In the genomic region with DNA sequence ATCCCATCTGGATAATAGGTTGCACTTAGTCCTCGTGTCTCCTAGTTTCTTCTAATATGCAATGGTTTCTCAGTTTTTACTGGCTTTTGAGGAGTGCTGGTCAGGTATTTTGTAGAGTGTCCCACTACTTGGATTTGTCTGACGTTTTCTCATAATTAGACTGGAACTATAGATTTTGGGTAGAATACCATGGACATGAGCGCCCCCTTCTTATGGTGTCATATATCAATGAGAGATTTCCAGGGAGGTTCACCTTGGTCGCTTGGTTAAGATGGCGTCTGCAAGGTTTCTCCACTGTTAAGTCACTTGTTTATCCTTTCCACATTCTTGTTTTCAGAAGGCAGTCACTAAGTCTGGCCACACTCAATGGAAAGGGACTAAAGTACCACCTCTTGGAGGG, we compare ENCODE assay signal across 30 cellular contexts. TPM values are rescaled to one million over a fixed set of nuclear protein-coding genes. Genes with fewer than 3 reads are reported as not detected.
DNase-seq lines count a peak whose midpoint lies in the region; ATAC-seq and TF ChIP-seq lines count a peak whose summit lies in the region.
"Had no signal": no experiment of that assay in that cellular context is flagged by ENCODE, and none has a peak within 500 bp of the region (broad histone marks: within the 10 kb centered on the region; RNA-seq: fewer than 3 reads in every experiment).

No MANE protein-coding gene starts in this region.

- no peak overlapping the region for H2BK5ac ChIP-seq in H9 (ENCODE audit: insufficient read length, low read length)

- H3K27me3 ChIP-seq in H9 (ENCODE audit: insufficient read depth, low read length) (no peaks in the 10 kb centered on the region), OCI-LY3 (ENCODE audit: low read depth, low read length) (no peaks in the 10 kb centered on the region)
- H3K27me3 ChIP-seq: adrenal gland, body of pancreas, uterus had no signal

- no peak overlapping the region for H3T11ph ChIP-seq in H9 (ENCODE audit: low read length)

- intact Hi-C loops in Right ventricle myocardium superior (cut with DNase I): no loop called here

- no peak overlapping the region for H4K91ac ChIP-seq in H9 (ENCODE audit: insufficient read length, low read depth, low read length)

- DNase-seq in NCI-H146 (lab: John Stamatoyannopoulos, UW) (peak; percentile 27), NCI-H146 treated with DMSO at 0.1 percent for 48 hours (lab: John Stamatoyannopoulos, UW; ENCODE audit: unreplicated experiment) (no peak), H9 (no peak), fibroblast of mammary gland (ENCODE audit: low read depth) (peak; percentile 16), T-helper 1 cell (no peak), NCI-H345 (lab: John Stamatoyannopoulos, UW) (no peak), Right ventricle myocardium superior (no peak)
- DNase-seq: 8988T; activated CD4-positive, alpha-beta T cell treated with anti-CD3 and anti-CD28 coated beads, Interleukin-2, amount 50 U/mL, for 4 hours; activated CD4-positive, CD25-positive, alpha-beta regulatory T cell; activated naive CD4-positive, alpha-beta T cell treated with Interleukin-2 at 50 U/mL for 16 hours; adrenal gland; body of pancreas; CD4-positive, alpha-beta memory T cell; cerebellar nuclear complex; kidney; lower lobe of right lung; MV-4-11; natural killer cell; NCI-H1694; NCI-H774; SHP77; SW 1271; uterus had no signal

- no peaks in the 10 kb centered on the region for H3K36me3 ChIP-seq in OCI-LY3 (replicated peaks; ENCODE audit: low read depth, low read length)
- H3K36me3 ChIP-seq: adrenal gland, lower lobe of right lung, uterus had no signal

- H3K4me3 Mint-ChIP-seq in H9: no peak overlapping the region
- H3K4me3 Mint-ChIP-seq: CD4-positive, alpha-beta memory T cell; natural killer cell; stimulated activated naive CD8-positive, alpha-beta T cell treated with anti-CD3 and anti-CD28 coated beads, Interleukin-15, Interleukin-2, amounts not matched to agents 100 ng/mL and 50 ng/mL, for 24 hours had no signal

- H3K14ac ChIP-seq in H9 (ENCODE audit: insufficient read depth, low read length): no peak overlapping the region

- no peak overlapping the region for H3K56ac ChIP-seq in H9 (ENCODE audit: insufficient read length, low read depth, low read length)

- H3K4me3 ChIP-seq in OCI-LY3 (ENCODE audit: low read length) (no peak overlapping the region), fibroblast of mammary gland (ENCODE audit: control insufficient read depth, low read depth, low read length) (no peak overlapping the region)
- H3K4me3 ChIP-seq: adrenal gland, body of pancreas, lower lobe of right lung, skin epidermis, uterus had no signal

- ATAC-seq in Right ventricle myocardium superior (ENCODE audit: poor library complexity): no peak
- ATAC-seq: body of pancreas, lower lobe of right lung, natural killer cell had no signal

- H3K9me3 Mint-ChIP-seq in H9: peaks cover 0 to 5% of the 10 kb centered on the region in 2 experiments; a peak in 2 of 5 replicates
- H3K9me3 Mint-ChIP-seq: stimulated activated naive CD8-positive, alpha-beta T cell treated with anti-CD3 and anti-CD28 coated beads, Interleukin-15, Interleukin-2, amounts not matched to agents 100 ng/mL and 50 ng/mL, for 24 hours had no signal

- no peak overlapping the region for H4K8ac ChIP-seq in H9 (replicated peaks; ENCODE audit: insufficient read length, low read depth, low read length)

- peaks cover 0 to 5% (median 4%) of the 10 kb centered on the region in 3 experiments; a peak in 3 of 7 replicates for H3K36me3 Mint-ChIP-seq in H9 (ENCODE audit: insufficient read depth in 1 of 3, low read depth in 3 of 3)
- H3K36me3 Mint-ChIP-seq: CD4-positive, alpha-beta memory T cell; natural killer cell had no signal

- H3K27ac Mint-ChIP-seq in H9: no peak overlapping the region
- H3K27ac Mint-ChIP-seq: CD4-positive, alpha-beta memory T cell; natural killer cell; stimulated activated naive CD8-positive, alpha-beta T cell treated with anti-CD3 and anti-CD28 coated beads, Interleukin-15, Interleukin-2, amounts not matched to agents 100 ng/mL and 50 ng/mL, for 24 hours had no signal

- H2BK20ac ChIP-seq in H9 (ENCODE audit: low read depth, low read length, poor library complexity, severe bottlenecking): no peak overlapping the region

- no peak overlapping the region for H3K18ac ChIP-seq in H9 (ENCODE audit: insufficient read length, low read depth, low read length)

- TF ChIP-seq CTCF in H9 (conservative IDR thresholded peaks at IDR 0.05) (peak; percentile 24; the same call in 2 of the 3 replicates), OCI-LY3 (IDR thresholded peaks at IDR 0.05; ENCODE audit: low read depth, low read length) (peak; percentile 34), fibroblast of mammary gland (conservative IDR thresholded peaks at IDR 0.05; ENCODE audit: control insufficient read depth, insufficient read depth, low read depth, low read length) (peak; percentile 10)

- H3K79me1 ChIP-seq in H9 (ENCODE audit: insufficient read depth, low read depth, low read length, poor library complexity, severe bottlenecking): no peaks in the 10 kb centered on the region

- no peak overlapping the region for H3K23ac ChIP-seq in H9 (ENCODE audit: insufficient read length, low read depth, low read length)

- no peak overlapping the region for H2AFZ ChIP-seq in H9 (ENCODE audit: low read length)
- H2AFZ ChIP-seq in OCI-LY3 (ENCODE audit: low read depth, low read length): 0 out of 2 replicates have a peak overlapping the region, but pooled peaks have one; percentile 33

- no peak overlapping the region for H2BK120ac ChIP-seq in H9 (ENCODE audit: low read depth, low read length, poor library complexity, severe bottlenecking)

- no peaks in the 10 kb centered on the region for H3K23me2 ChIP-seq in H9 (ENCODE audit: insufficient read length, low read depth, low read length, poor library complexity, severe bottlenecking)

- no peak overlapping the region for H2AK5ac ChIP-seq in H9 (ENCODE audit: insufficient read length, low read length)

- no peaks in the 10 kb centered on the region for H4K20me1 ChIP-seq in H9 (ENCODE audit: control insufficient read depth, insufficient read depth, insufficient read length)
- H4K20me1 ChIP-seq in OCI-LY3 (ENCODE audit: insufficient read depth, low read length): no peaks in the 10 kb centered on the region

- H3K9ac ChIP-seq in H9 (ENCODE audit: extremely low read depth, insufficient read length, low read length) (no peak overlapping the region), OCI-LY3 (ENCODE audit: low read length) (no peak overlapping the region)
- H3K9ac ChIP-seq: KMS-11 had no signal

- H3K27me3 Mint-ChIP-seq in H9 (ENCODE audit: low read depth): no peaks in the 10 kb centered on the region
- H3K27me3 Mint-ChIP-seq: stimulated activated naive CD8-positive, alpha-beta T cell treated with anti-CD3 and anti-CD28 coated beads, Interleukin-15, Interleukin-2, amounts not matched to agents 100 ng/mL and 50 ng/mL, for 24 hours had no signal

- H3K4me1 ChIP-seq in H9 (ENCODE audit: insufficient read depth, low read length) (peaks cover 7% of the 10 kb centered on the region; the same call in 1 of the 2 replicates), OCI-LY3 (ENCODE audit: low read length) (no peaks in the 10 kb centered on the region)
- H3K4me1 ChIP-seq: adrenal gland, body of pancreas, lower lobe of right lung, uterus had no signal

- no peak overlapping the region for H4K5ac ChIP-seq in H9 (ENCODE audit: insufficient read length, low read depth, low read length)

- H3K79me2 ChIP-seq in H9 (ENCODE audit: insufficient read depth, low read length) (no peaks in the 10 kb centered on the region), OCI-LY3 (ENCODE audit: low read length) (no peaks in the 10 kb centered on the region)

- no peak overlapping the region for H3K27ac ChIP-seq in H9 (ENCODE audit: insufficient read length, low read depth, low read length)
- no peak overlapping the region for H3K27ac ChIP-seq in OCI-LY3 (ENCODE audit: low read length)
- H3K27ac ChIP-seq: adrenal gland, body of pancreas, KMS-11, lower lobe of right lung, skin epidermis, uterus had no signal

- no peak overlapping the region for H2BK12ac ChIP-seq in H9 (ENCODE audit: insufficient read length, low read depth, low read length)

- H3K4ac ChIP-seq in H9 (ENCODE audit: low read depth, low read length): no peak overlapping the region

- no peak overlapping the region for H3K4me2 ChIP-seq in H9 (ENCODE audit: insufficient read depth, insufficient read length, low read length)
- no peak overlapping the region for H3K4me2 ChIP-seq in OCI-LY3 (ENCODE audit: low read length)
- H3K4me2 ChIP-seq: KMS-11 had no signal

- WGBS in H9 (ENCODE audit: extremely low coverage, insufficient read length, low lambda C conversion rate): no CpG with 5 or more reads among the region's 5 CpGs

- H2BK15ac ChIP-seq in H9 (ENCODE audit: low read depth, low read length): no peak overlapping the region

- H3K9me3 ChIP-seq in H9 (ENCODE audit: control insufficient read depth, low read depth, low read length) (no peaks in the 10 kb centered on the region), OCI-LY3 (ENCODE audit: insufficient read depth, low read length) (no peaks in the 10 kb centered on the region)
- H3K9me3 ChIP-seq: adrenal gland, body of pancreas, lower lobe of right lung, uterus had no signal

- peaks cover 21 to 26% of the 10 kb centered on the region in 2 experiments for H3K4me1 Mint-ChIP-seq in H9
- H3K4me1 Mint-ChIP-seq: CD4-positive, alpha-beta memory T cell; natural killer cell had no signal

RNA-seq across cellular contexts. Expression of a gene that starts 6.7 kb away (rescaled TPM):
- total RNA-seq in H9 (2021) (0.92 and 1.3 TPM in 2 replicates), Right ventricle myocardium superior (not detected)
- total RNA-seq: body of pancreas; CD4-positive, alpha-beta memory T cell; lower lobe of right lung; mononuclear cell; natural killer cell; omental fat pad had no signal

Comparison
In these comparisons a context has a peak if more than half of its experiments do, and no peak if none do; other contexts are left out.
1. DNase-seq: peak in NCI-H146 (single experiment) and fibroblast of mammary gland (single experiment); none in NCI-H146 treated with DMSO at 0.1 percent for 48 hours (single experiment), H9 (single experiment), T-helper 1 cell (0 of 5), NCI-H345 (single experiment) and Right ventricle myocardium superior (single experiment).
2. Peak in every context shown above with its lines, with median percentiles within 50 percentile points of each other: CTCF ChIP-seq.